In genomic region chr5:102450313-102450990, GRCh38 we compare ENCODE assay signal across 10 cellular contexts. TPM values are rescaled to one million over a fixed set of nuclear protein-coding genes. Genes with fewer than 3 reads are reported as not detected.
DNase-seq lines count a peak whose midpoint lies in the region; ATAC-seq and TF ChIP-seq lines count a peak whose summit lies in the region.
"Had no signal": no experiment of that assay in that cellular context is flagged by ENCODE, and none has a peak within 500 bp of the region (broad histone marks: within the 10 kb centered on the region; RNA-seq: fewer than 3 reads in every experiment).

No MANE protein-coding gene starts in this region.

- TF ChIP-seq CTCF in GM12864 (IDR thresholded peaks at IDR 0.05; ENCODE audit: low read depth, low read length, missing control alignments) (peak; percentile 59), hepatocyte (IDR thresholded peaks at IDR 0.05; ENCODE audit: poor library complexity) (no peak), osteocyte (IDR thresholded peaks at IDR 0.05) (no peak)

- H3K4me1 ChIP-seq in hepatocyte (ENCODE audit: insufficient read depth), result no peaks in the 10 kb centered on the region

- no peaks in the 10 kb centered on the region for H3K79me2 ChIP-seq in hepatocyte

- no peak overlapping the region for H3K4me3 Mint-ChIP-seq in osteocyte (ENCODE audit: unreplicated experiment)

- H3K27ac ChIP-seq in hepatocyte, result no peak overlapping the region
- H3K27ac ChIP-seq: RWPE1 had no signal

- H3K9me2 ChIP-seq in hepatocyte (replicated peaks; ENCODE audit: insufficient read depth), result no peaks in the 10 kb centered on the region

- H2AFZ ChIP-seq in hepatocyte, result no peak overlapping the region

- H3K27me3 ChIP-seq in hepatocyte, result no peaks in the 10 kb centered on the region

- H3K4me1 Mint-ChIP-seq in osteocyte (ENCODE audit: unreplicated experiment), result peaks cover under 1% of the 10 kb centered on the region

- no peaks in the 10 kb centered on the region for H3K36me3 ChIP-seq in hepatocyte (replicated peaks; ENCODE audit: insufficient read depth, low read depth)

- H4K20me1 ChIP-seq in hepatocyte (ENCODE audit: insufficient read depth, poor library complexity, severe bottlenecking), result no peaks in the 10 kb centered on the region

- no peak overlapping the region for H3K4me2 ChIP-seq in hepatocyte

- no peaks in the 10 kb centered on the region for H3K27me3 Mint-ChIP-seq in osteocyte (ENCODE audit: unreplicated experiment)

- DNase-seq in GM12864 (ENCODE audit: low read depth), result no peak
- peak; percentile 46 for DNase-seq in RPMI8226
- peak; percentile 4 for DNase-seq in iris pigment epithelial cell (ENCODE audit: low read depth)
- no peak for DNase-seq in hepatocyte (ENCODE audit: low spot score)
- no peak for DNase-seq in activated naive CD4-positive, alpha-beta T cell treated with anti-CD3 and anti-CD28 coated beads, Interleukin-2, amount 50 U/mL, for 72 hours (ENCODE audit: low spot score in 2 of 2)
- DNase-seq in osteocyte (ENCODE audit: extremely low spot score, unreplicated experiment), result no peak
- no peak for DNase-seq in Right ventricle myocardium inferior (ENCODE audit: missing footprints)

- peak; percentile 53 for ATAC-seq in HG03520 (IDR thresholded peaks at IDR 0.05; ENCODE audit: unreplicated experiment)
- no peak for ATAC-seq in activated naive CD4-positive, alpha-beta T cell treated with anti-CD3 and anti-CD28 coated beads, Interleukin-2, amount 50 U/mL, for 72 hours
- ATAC-seq in Right ventricle myocardium inferior, result no peak

- H3K27ac Mint-ChIP-seq in activated naive CD4-positive, alpha-beta T cell treated with anti-CD3 and anti-CD28 coated beads, Interleukin-2, amount 50 U/mL, for 72 hours, result no peak overlapping the region
- no peak overlapping the region for H3K27ac Mint-ChIP-seq in osteocyte (ENCODE audit: unreplicated experiment)

- H3K9me3 ChIP-seq in hepatocyte (ENCODE audit: low read depth), result no peaks in the 10 kb centered on the region

- H3K36me3 Mint-ChIP-seq in activated naive CD4-positive, alpha-beta T cell treated with anti-CD3 and anti-CD28 coated beads, Interleukin-2, amount 50 U/mL, for 72 hours, result no peaks in the 10 kb centered on the region
- H3K36me3 Mint-ChIP-seq in osteocyte (ENCODE audit: unreplicated experiment), result no peaks in the 10 kb centered on the region

- intact Hi-C loops in Right ventricle myocardium inferior (cut with DNase I), result no loop called here

- no peak overlapping the region for H3K4me3 ChIP-seq in GM12864 (ENCODE audit: low read depth, low read length)
- no peak overlapping the region for H3K4me3 ChIP-seq in hepatocyte

- WGBS in hepatocyte (ENCODE audit: low lambda C conversion rate, missing lambda C conversion rate), result 92% methylated on average over 5 of the region's 5 CpGs

- peaks cover 7 to 8% of the 10 kb centered on the region in 2 donors for H3K9me3 Mint-ChIP-seq in activated naive CD4-positive, alpha-beta T cell treated with anti-CD3 and anti-CD28 coated beads, Interleukin-2, amount 50 U/mL, for 72 hours
- H3K9me3 Mint-ChIP-seq in osteocyte (ENCODE audit: unreplicated experiment), result peaks cover 15% of the 10 kb centered on the region

RNA-seq across cellular contexts. Expression of gene SLCO6A1, which starts 48.3 kb away (rescaled TPM):
- total RNA-seq in hepatocyte, result 0.52 and 1.2 TPM in 2 replicates
- polyA plus RNA-seq in hepatocyte, result 0.77 and 1.4 TPM in 2 replicates
- not detected for total RNA-seq in activated naive CD4-positive, alpha-beta T cell treated with anti-CD3 and anti-CD28 coated beads, Interleukin-2, amount 50 U/mL, for 72 hours
- total RNA-seq in osteocyte, result 0.65 and 0.78 TPM in 2 replicates
- not detected for total RNA-seq in Right ventricle myocardium inferior
- total RNA-seq: omental fat pad had no signal

Comparison
In these comparisons a context has a peak if more than half of its experiments do, and no peak if none do; other contexts are left out.
1. DNase-seq: peak in RPMI8226 (single experiment) and iris pigment epithelial cell (single experiment); none in GM12864 (single experiment), hepatocyte (single experiment), activated naive CD4-positive, alpha-beta T cell treated with anti-CD3 and anti-CD28 coated beads, Interleukin-2, amount 50 U/mL, for 72 hours (0 of 2), osteocyte (single experiment) and Right ventricle myocardium inferior (single experiment).